8 cellular contexts compared by ENCODE assay signal in the genomic region with DNA sequence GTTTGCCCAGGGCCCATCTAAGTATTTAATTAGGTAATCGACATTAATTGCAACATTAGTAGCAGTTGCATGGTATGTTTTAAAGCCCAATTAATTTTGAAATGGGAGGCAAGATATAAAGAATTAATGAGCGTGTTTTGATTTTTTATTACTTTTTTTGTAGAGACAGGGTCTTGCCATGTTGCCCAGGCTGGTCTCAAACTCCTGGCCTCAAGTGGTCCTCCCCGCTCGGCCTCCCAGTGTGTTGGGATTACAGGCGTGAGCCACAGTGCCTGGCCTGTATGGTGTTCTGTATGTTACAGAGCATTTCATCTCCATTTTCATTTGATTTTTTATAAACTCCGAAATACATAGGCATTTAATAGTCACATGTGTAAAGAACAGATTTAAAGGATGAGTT. TPM values are rescaled to one million over a fixed set of nuclear protein-coding genes. Genes with fewer than 3 reads are reported as not detected.
DNase-seq lines count a peak whose midpoint lies in the region; ATAC-seq and TF ChIP-seq lines count a peak whose summit lies in the region.

No MANE protein-coding gene starts in this region.

- POLR2A ChIA-PET in T-cell (lab: Charles Lee) = interaction anchor here (0.5 to 0.6 kb wide), 2 partner anchors 318 to 1284 kb away, joined by 3 to 6 read pairs; no protein-coding TSS in a partner anchor

- ATAC-seq in T-cell (replicated peaks in 1 of 4) (no peak), HG03432 (IDR thresholded peaks at IDR 0.05; ENCODE audit: unreplicated experiment) (no peak)

- H3K4me1 Mint-ChIP-seq in T-cell = peaks cover 44 to 50% (median 44%) of the 10 kb centered on the region in 3 donors

- TF ChIP-seq CTCF in fibroblast of the aortic adventitia (IDR thresholded peaks at IDR 0.05; ENCODE audit: insufficient read depth, low read length) (no peak), retinal pigment epithelial cell (conservative IDR thresholded peaks at IDR 0.05; ENCODE audit: low read depth, low read length) (no peak)

- CTCF ChIA-PET in T-cell (lab: Charles Lee) = no interaction called here

- H3K4me3 Mint-ChIP-seq in T-cell = peak overlapping the region; percentile 92 to 99 (median 97)

- peak overlapping the region; percentile 94 to 95 for H3K27ac Mint-ChIP-seq in T-cell

- H3K36me3 Mint-ChIP-seq in T-cell = peaks cover 21% of the 10 kb centered on the region

- peak overlapping the region; percentile 98 for H3K4me3 ChIP-seq in GM08714 (ENCODE audit: low read length)
- H3K4me3 ChIP-seq in fibroblast of the aortic adventitia (ENCODE audit: low read depth, low read length) = peak overlapping the region; percentile 98
- peak overlapping the region; percentile 99 for H3K4me3 ChIP-seq in retinal pigment epithelial cell (ENCODE audit: low read length)

- peaks cover 0 to 12% (median 4%) of the 10 kb centered on the region in 3 donors for H3K9me3 Mint-ChIP-seq in T-cell

- DNase-seq in T-cell (no peak), fibroblast of the aortic adventitia (ENCODE audit: low read depth) (no peak), retinal pigment epithelial cell (ENCODE audit: low read depth) (no peak), mucosa of gallbladder (ENCODE audit: low spot score) (no peak), NCI-H748 (lab: John Stamatoyannopoulos, UW; ENCODE audit: unreplicated experiment) (no peak)
- no peak for DNase-seq in effector CD4-positive, alpha-beta T cell

- H3K27me3 Mint-ChIP-seq in T-cell = no peaks in the 10 kb centered on the region

RNA-seq across cellular contexts. Expression of a gene that starts 0.9 kb away (rescaled TPM):
- total RNA-seq in T-cell (10 to 100 TPM; 14.1 to 24.3 (median 21.5) TPM), fibroblast of the aortic adventitia (ENCODE audit: low replicate concordance) (35.4 and 70.3 TPM in 2 replicates), mucosa of gallbladder (35.2 TPM)

RNA-seq across cellular contexts. Expression of a gene that starts 46.5 kb away (rescaled TPM):
- 10 to 100 TPM in 2 of 5 donors, 1 to 10 TPM in 3; 6.1 to 11.1 (median 8.8) TPM for total RNA-seq in T-cell
- 28.6 and 44.0 TPM in 2 replicates for total RNA-seq in fibroblast of the aortic adventitia (ENCODE audit: low replicate concordance)
- 158 TPM for total RNA-seq in mucosa of gallbladder
